In the genomic region with DNA sequence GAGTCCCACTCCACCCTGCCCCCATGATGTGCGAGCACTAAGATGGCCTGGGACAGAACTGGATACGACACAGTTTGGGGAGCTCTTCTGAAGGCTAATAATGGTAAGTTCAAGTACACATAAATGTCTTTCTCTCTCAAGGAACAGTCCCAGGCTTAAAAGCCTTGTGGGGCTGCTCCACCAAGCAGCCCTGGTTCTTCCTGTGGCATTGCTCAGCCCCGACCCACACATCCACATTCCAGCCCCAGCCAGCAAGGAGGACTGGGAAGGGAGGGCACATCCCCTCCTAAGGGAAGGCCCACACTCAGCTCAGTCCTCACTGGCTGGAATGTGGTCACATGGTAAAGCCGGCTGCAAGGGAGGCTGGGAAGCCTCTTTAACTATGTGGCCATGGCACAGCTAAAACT, we compare ENCODE assay signal across 9 cellular contexts. TPM values are rescaled to one million over a fixed set of nuclear protein-coding genes. Genes with fewer than 3 reads are reported as not detected.
DNase-seq lines count a peak whose midpoint lies in the region; ATAC-seq and TF ChIP-seq lines count a peak whose summit lies in the region.
"Had no signal": no experiment of that assay in that cellular context is flagged by ENCODE, and none has a peak within 500 bp of the region (broad histone marks: within the 10 kb centered on the region; RNA-seq: fewer than 3 reads in every experiment).

No MANE protein-coding gene starts in this region.

- POLR2A ChIA-PET in PC-9 (lab: Charles Lee; ENCODE audit: unreplicated experiment), result interaction anchor here (0.5 to 1.1 kb wide), 7 partner anchors 9 to 1001 kb away, joined by 3 to 25 read pairs (median 4); partner anchors contain the start of gene APOL6

- H3K4me2 ChIP-seq in PC-9 (peak overlapping the region; percentile 45), trophoblast cell (ENCODE audit: low read length) (no peak overlapping the region)

- H3K79me1 ChIP-seq in trophoblast cell (ENCODE audit: low read length), result peaks cover 8% of the 10 kb centered on the region

- no peaks in the 10 kb centered on the region for H3K9me3 ChIP-seq in PC-9 (ENCODE audit: insufficient read depth, low read depth)
- peaks cover 4% of the 10 kb centered on the region for H3K9me3 ChIP-seq in trophoblast cell (ENCODE audit: insufficient read depth, low read depth, low read length)
- H3K9me3 ChIP-seq in Peyer's patch, result no peaks in the 10 kb centered on the region
- H3K9me3 ChIP-seq: gastrocnemius medialis had no signal

- no peak for ATAC-seq in HG02588 (IDR thresholded peaks at IDR 0.05; ENCODE audit: unreplicated experiment)

- H3K27me3 ChIP-seq in PC-9 (ENCODE audit: insufficient read depth, low read depth) (no peaks in the 10 kb centered on the region), trophoblast cell (ENCODE audit: insufficient read depth, low read length) (no peaks in the 10 kb centered on the region), Peyer's patch (no peaks in the 10 kb centered on the region)
- H3K27me3 ChIP-seq: gastrocnemius medialis had no signal

- H4K20me1 ChIP-seq in PC-9 (ENCODE audit: insufficient read depth), result no peaks in the 10 kb centered on the region

- H3K4me3 ChIP-seq in PC-9, result no peak overlapping the region
- no peak overlapping the region for H3K4me3 ChIP-seq in trophoblast cell (ENCODE audit: low read depth, low read length)
- no peak overlapping the region for H3K4me3 ChIP-seq in Peyer's patch
- H3K4me3 ChIP-seq: gastrocnemius medialis had no signal

- H3K9me2 ChIP-seq in PC-9 (ENCODE audit: insufficient read depth), result no peaks in the 10 kb centered on the region

- H2AK5ac ChIP-seq in trophoblast cell (ENCODE audit: low read length), result no peak overlapping the region

- WGBS in trophoblast cell (ENCODE audit: extremely low coverage, insufficient coverage, insufficient read length), result no CpG with 5 or more reads among the region's 4 CpGs

- no peak overlapping the region for H3K4ac ChIP-seq in trophoblast cell (ENCODE audit: low read depth, low read length)

- no peak overlapping the region for H3K18ac ChIP-seq in trophoblast cell (ENCODE audit: low read length)

- no peak overlapping the region for H2BK5ac ChIP-seq in trophoblast cell (ENCODE audit: low read depth, low read length, poor library complexity)

- H3F3A ChIP-seq in PC-9 (ENCODE audit: insufficient read depth, low read depth), result peaks cover 46% of the 10 kb centered on the region

- CTCF ChIA-PET in PC-9 (lab: Charles Lee), result interaction anchor here (0.7 kb wide), 1 partner anchor 153 kb away, joined by 9 read pairs; no protein-coding TSS in a partner anchor

- intact Hi-C loops in PC-9 (cut with micrococcal nuclease; ENCODE audit: unreplicated experiment), result loop anchor here (1.0 kb wide), 1 partner anchor 16 kb away; no protein-coding TSS in a partner anchor

- H3K36me3 ChIP-seq in PC-9 (ENCODE audit: low read depth) (no peaks in the 10 kb centered on the region), trophoblast cell (ENCODE audit: control insufficient read depth in 1 of 2, insufficient read depth in 2 of 2, low read length in 2 of 2) (no peaks in the 10 kb centered on the region), Peyer's patch (no peaks in the 10 kb centered on the region)
- H3K36me3 ChIP-seq: gastrocnemius medialis had no signal

- no peaks in the 10 kb centered on the region for H3K79me2 ChIP-seq in PC-9 (ENCODE audit: low read depth)
- H3K79me2 ChIP-seq in trophoblast cell (ENCODE audit: control insufficient read depth, insufficient read depth, low read length, poor library complexity), result no peaks in the 10 kb centered on the region

- H3K23ac ChIP-seq in trophoblast cell (ENCODE audit: low read length), result no peak overlapping the region

- H3K9ac ChIP-seq in trophoblast cell (ENCODE audit: low read length), result no peak overlapping the region

- H3K4me1 ChIP-seq in PC-9 (replicated peaks; ENCODE audit: insufficient read depth), result peaks cover 42% of the 10 kb centered on the region
- H3K4me1 ChIP-seq in trophoblast cell (ENCODE audit: control insufficient read depth in 1 of 2, insufficient read depth in 2 of 2, low read length in 2 of 2), result peaks cover 6 to 7% of the 10 kb centered on the region in 2 experiments
- H3K4me1 ChIP-seq in Peyer's patch, result peaks cover 0 to 4% (median 0%) of the 10 kb centered on the region in 4 donors

- BruUV-seq in PC-9 (replicated peaks; lab: Mats Ljungman, UMichigan), result no TSS peak

- TF ChIP-seq POLR2A in Peyer's patch (IDR thresholded peaks at IDR 0.05), result no peak

- no peak overlapping the region for H4K8ac ChIP-seq in trophoblast cell (ENCODE audit: low read depth, low read length)

- H3K14ac ChIP-seq in trophoblast cell (ENCODE audit: low read length), result no peak overlapping the region

- TF ChIP-seq CTCF in PC-9 (conservative IDR thresholded peaks at IDR 0.05), result no peak
- no peak for TF ChIP-seq CTCF in Peyer's patch (IDR thresholded peaks at IDR 0.05)

- DNase-seq in ELR (ENCODE audit: low read depth) (peak; percentile 72), PC-9 (peak; percentile 60 to 86), dedifferentiated amniotic fluid mesenchymal stem cell (ENCODE audit: extremely low spot score) (peak; percentile 25), trophoblast cell (peak; percentile 89 to 90), D341Med (ENCODE audit: low spot score) (no peak), Peyer's patch (no peak)
- DNase-seq in activated CD4-positive, CD25-positive, alpha-beta regulatory T cell (lab: John Stamatoyannopoulos, UW), result no peak

- no peak overlapping the region for H2BK120ac ChIP-seq in trophoblast cell (ENCODE audit: insufficient read depth, low read length, poor library complexity)

- H2AFZ ChIP-seq in PC-9, result no peak overlapping the region
- peak overlapping the region; percentile 18 for H2AFZ ChIP-seq in trophoblast cell (ENCODE audit: insufficient read depth, low read length, poor library complexity)

- H3K27ac ChIP-seq in PC-9 (peak overlapping the region; percentile 98), trophoblast cell (ENCODE audit: low read depth, low read length) (no peak overlapping the region), Peyer's patch (peak overlapping the region in 1 of 4 donors; percentile 29)

- no peak overlapping the region for H2BK12ac ChIP-seq in trophoblast cell (ENCODE audit: low read length)

- peak overlapping the region; percentile 20 for H4K91ac ChIP-seq in trophoblast cell (ENCODE audit: low read depth, low read length)

- no peak overlapping the region for H4K12ac ChIP-seq in trophoblast cell (ENCODE audit: low read depth, low read length)

RNA-seq across cellular contexts. Expression of gene MB, which starts 13.3 kb away (rescaled TPM):
- total RNA-seq in PC-9 (2021), result 5.0 and 5.8 TPM in 2 replicates
- polyA plus RNA-seq in trophoblast cell (2013), result 0.70 and 0.71 TPM in 2 replicates
- total RNA-seq in Peyer's patch, result 10 to 100 TPM in 2 of 4 donors, 1 to 10 TPM in 2; 5.6 to 11.7 (median 9.8) TPM

RNA-seq across cellular contexts. Expression of gene APOL6, which starts 17.9 kb away (rescaled TPM):
- total RNA-seq in PC-9 (2021), result 16.7 and 18.6 TPM in 2 replicates
- 0.37 and 0.43 TPM in 2 replicates for polyA plus RNA-seq in trophoblast cell (2013)
- total RNA-seq in Peyer's patch, result 10 to 100 TPM; 28.9 to 70.2 (median 46.8) TPM

Comparison
In these comparisons a context has a peak if more than half of its experiments do, and no peak if none do; other contexts are left out.
1. DNase-seq: peak in ELR (single experiment), PC-9 (2 of 2), dedifferentiated amniotic fluid mesenchymal stem cell (single experiment) and trophoblast cell (2 of 2); none in activated CD4-positive, CD25-positive, alpha-beta regulatory T cell (0 of 4), D341Med (single experiment) and Peyer's patch (0 of 3).